Comparison of ENCODE assay signal across 11 cellular contexts in the genomic region with DNA sequence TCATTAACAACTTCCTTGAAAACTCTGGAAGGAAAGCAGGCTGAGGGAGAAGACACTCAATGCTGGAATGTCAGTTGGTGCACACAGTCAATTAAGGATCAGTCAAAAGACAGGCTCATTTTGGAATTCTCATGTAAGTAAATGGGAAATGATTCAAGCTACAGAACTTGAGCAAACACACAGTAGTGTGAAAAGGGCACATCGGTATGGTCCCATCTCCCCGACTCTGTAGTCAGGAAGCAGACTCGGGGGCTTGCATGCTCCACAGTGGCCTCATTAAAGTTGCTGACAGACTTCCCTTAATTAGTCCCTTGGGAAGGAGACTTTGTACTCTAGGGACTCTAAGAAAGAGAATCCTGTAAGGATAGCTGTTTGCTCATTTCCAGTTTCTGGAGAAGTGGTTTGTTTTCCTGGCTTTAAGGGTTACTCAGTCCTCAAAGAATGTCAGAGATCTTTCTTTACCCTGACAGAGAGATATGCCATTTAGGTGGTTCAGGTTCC.
DNase-seq lines count a peak whose midpoint lies in the region; FAIRE-seq and TF ChIP-seq lines count a peak whose summit lies in the region.
"Had no signal": no experiment of that assay in that cellular context is flagged by ENCODE, and none has a peak within 500 bp of the region (broad histone marks: within the 10 kb centered on the region; RNA-seq: fewer than 3 reads in every experiment).

No MANE protein-coding gene starts in this region.

- peak overlapping the region; percentile 46 for H3K4me2 ChIP-seq in keratinocyte (ENCODE audit: control insufficient read depth, extremely low read depth, insufficient read depth, low read depth, low read length)

- no peaks in the 10 kb centered on the region for H3K79me2 ChIP-seq in keratinocyte (ENCODE audit: control insufficient read depth, insufficient read depth, low read length)

- DNase-seq in BJ (ENCODE audit: low read depth) (peak; percentile 30), LHCN-M2 (ENCODE audit: low read depth) (peak; percentile 94), cardiac fibroblast (ENCODE audit: low read depth in 2 of 2) (peak; percentile 50 to 71), keratinocyte (ENCODE audit: low read depth, low spot score) (no peak), middle frontal gyrus (ENCODE audit: extremely low spot score, low spot score) (no peak), D341Med (ENCODE audit: low spot score) (no peak)
- no peak for DNase-seq in activated CD4-positive, alpha-beta T cell treated with anti-CD3 and anti-CD28 coated beads, Interleukin-2, amount 10 ng/mL, durations not matched to agents 7 days and 5 days
- DNase-seq in activated T-cell treated with anti-CD3 and anti-CD28 coated beads, Interleukin-2, amount 50 U/mL, for 48 hours, result no peak
- DNase-seq: body of pancreas, nucleus accumbens, upper lobe of left lung had no signal

- TF ChIP-seq CTCF in BJ (IDR thresholded peaks at IDR 0.05; ENCODE audit: insufficient read depth, low read depth, low read length) (no peak), cardiac fibroblast (IDR thresholded peaks at IDR 0.05; ENCODE audit: low read depth, low read length) (no peak), keratinocyte (optimal IDR thresholded peaks at IDR 0.05 in 1 of 3, IDR thresholded peaks at IDR 0.05 in 1 of 3, conservative IDR thresholded peaks at IDR 0.05 in 1 of 3; ENCODE audit: extremely low read depth in 1 of 3, insufficient read depth in 2 of 3, low read length in 3 of 3) (no peak)

- FAIRE-seq in keratinocyte (lab: Jason Lieb, UNC), result no peak

- H3K4me3 Mint-ChIP-seq in activated CD4-positive, alpha-beta T cell treated with anti-CD3 and anti-CD28 coated beads, Interleukin-2, amount 10 ng/mL, durations not matched to agents 7 days and 5 days, result no peak overlapping the region

- H3K27ac Mint-ChIP-seq in activated CD4-positive, alpha-beta T cell treated with anti-CD3 and anti-CD28 coated beads, Interleukin-2, amount 10 ng/mL, durations not matched to agents 7 days and 5 days, result no peak overlapping the region

- no peaks in the 10 kb centered on the region for H3K9me3 Mint-ChIP-seq in activated CD4-positive, alpha-beta T cell treated with anti-CD3 and anti-CD28 coated beads, Interleukin-2, amount 10 ng/mL, durations not matched to agents 7 days and 5 days

- H3K27ac ChIP-seq in keratinocyte (ENCODE audit: control insufficient read depth, insufficient read depth, low read length), result no peak overlapping the region
- H3K27ac ChIP-seq: body of pancreas, upper lobe of left lung had no signal

- no peaks in the 10 kb centered on the region for H3K4me1 Mint-ChIP-seq in activated CD4-positive, alpha-beta T cell treated with anti-CD3 and anti-CD28 coated beads, Interleukin-2, amount 10 ng/mL, durations not matched to agents 7 days and 5 days

- no peak overlapping the region for H3K9ac ChIP-seq in keratinocyte (ENCODE audit: control insufficient read depth, extremely low read depth, insufficient read depth, low read length)

- H3K9me3 ChIP-seq in keratinocyte (ENCODE audit: control insufficient read depth, low read depth, low read length), result no peaks in the 10 kb centered on the region
- H3K9me3 ChIP-seq: body of pancreas, upper lobe of left lung had no signal

- peak overlapping the region; percentile 68 for H2AFZ ChIP-seq in keratinocyte (ENCODE audit: control insufficient read depth, low read length)

- H3K4me3 ChIP-seq in BJ (ENCODE audit: low read depth, low read length) (no peak overlapping the region; the same call in 1 of the 2 replicates), cardiac fibroblast (replicated peaks in 1 of 2; ENCODE audit: low read depth in 2 of 2, low read length in 2 of 2) (no peak overlapping the region), keratinocyte (ENCODE audit: control insufficient read depth in 2 of 3, extremely low read depth in 1 of 3, insufficient read depth in 2 of 3, low read depth in 1 of 3, low read length in 3 of 3) (no peak overlapping the region)
- H3K4me3 ChIP-seq: body of pancreas, upper lobe of left lung had no signal

- H3K27me3 ChIP-seq in BJ (ENCODE audit: control insufficient read depth, insufficient read depth, low read length) (no peaks in the 10 kb centered on the region), keratinocyte (ENCODE audit: control insufficient read depth, extremely low read depth, insufficient read depth, low read length) (no peaks in the 10 kb centered on the region)
- H3K27me3 ChIP-seq: body of pancreas, upper lobe of left lung had no signal

- H3K36me3 ChIP-seq in BJ (ENCODE audit: control insufficient read depth, insufficient read depth, low read length) (no peaks in the 10 kb centered on the region), keratinocyte (ENCODE audit: control insufficient read depth in 2 of 2, extremely low read depth in 1 of 2, insufficient read depth in 2 of 2, low read length in 2 of 2) (no peaks in the 10 kb centered on the region)
- H3K36me3 ChIP-seq: upper lobe of left lung had no signal

- H3K4me1 ChIP-seq in keratinocyte (ENCODE audit: control insufficient read depth, extremely low read depth, insufficient read depth, low read length), result peaks cover 9% of the 10 kb centered on the region
- H3K4me1 ChIP-seq: body of pancreas, upper lobe of left lung had no signal

- H3K27me3 Mint-ChIP-seq in activated CD4-positive, alpha-beta T cell treated with anti-CD3 and anti-CD28 coated beads, Interleukin-2, amount 10 ng/mL, durations not matched to agents 7 days and 5 days, result peaks cover 6% of the 10 kb centered on the region

- POLR2A ChIA-PET in BJ (lab: Charles Lee), result interaction anchor here (0.8 kb wide), 1 partner anchor 9 kb away, joined by 3 read pairs; no protein-coding TSS in a partner anchor
- POLR2A ChIA-PET in activated CD4-positive, alpha-beta T cell treated with anti-CD3 and anti-CD28 coated beads, Interleukin-2, amount 10 ng/mL, durations not matched to agents 7 days and 5 days (lab: Charles Lee), result no interaction called here

- CTCF ChIA-PET in BJ (lab: Yijun Ruan, JAX), result interaction anchor here (0.7 to 0.8 kb wide), 3 partner anchors 37 to 105 kb away, joined by 3 to 6 read pairs (median 5); no protein-coding TSS in a partner anchor
- CTCF ChIA-PET in activated CD4-positive, alpha-beta T cell treated with anti-CD3 and anti-CD28 coated beads, Interleukin-2, amount 10 ng/mL, durations not matched to agents 7 days and 5 days (lab: Charles Lee), result interaction anchor here (0.8 kb wide), 1 partner anchor 28 kb away, joined by 4 read pairs; no protein-coding TSS in a partner anchor

- H3K9me1 ChIP-seq in keratinocyte (ENCODE audit: control insufficient read depth, extremely low read depth, insufficient read depth, low read length), result no peaks in the 10 kb centered on the region

- no peaks in the 10 kb centered on the region for H4K20me1 ChIP-seq in keratinocyte (ENCODE audit: control insufficient read depth, extremely low read depth, insufficient read depth, low read length)

- dilution Hi-C loops in keratinocyte (cut with MboI; ENCODE audit: extremely low pct_ligation_motif_present, low sequenced_read_pairs), result no loop called here

- no peaks in the 10 kb centered on the region for H3K36me3 Mint-ChIP-seq in activated CD4-positive, alpha-beta T cell treated with anti-CD3 and anti-CD28 coated beads, Interleukin-2, amount 10 ng/mL, durations not matched to agents 7 days and 5 days (ENCODE audit: low read depth)

Comparison
In these comparisons a context has a peak if more than half of its experiments do, and no peak if none do; other contexts are left out.
1. DNase-seq: peak in BJ (single experiment), LHCN-M2 (single experiment) and cardiac fibroblast (2 of 2); none in keratinocyte (single experiment), activated CD4-positive, alpha-beta T cell treated with anti-CD3 and anti-CD28 coated beads, Interleukin-2, amount 10 ng/mL, durations not matched to agents 7 days and 5 days (single experiment), activated T-cell treated with anti-CD3 and anti-CD28 coated beads, Interleukin-2, amount 50 U/mL, for 48 hours (0 of 2), middle frontal gyrus (single experiment) and D341Med (single experiment).